8 cellular contexts compared by ENCODE assay signal in the genomic region with DNA sequence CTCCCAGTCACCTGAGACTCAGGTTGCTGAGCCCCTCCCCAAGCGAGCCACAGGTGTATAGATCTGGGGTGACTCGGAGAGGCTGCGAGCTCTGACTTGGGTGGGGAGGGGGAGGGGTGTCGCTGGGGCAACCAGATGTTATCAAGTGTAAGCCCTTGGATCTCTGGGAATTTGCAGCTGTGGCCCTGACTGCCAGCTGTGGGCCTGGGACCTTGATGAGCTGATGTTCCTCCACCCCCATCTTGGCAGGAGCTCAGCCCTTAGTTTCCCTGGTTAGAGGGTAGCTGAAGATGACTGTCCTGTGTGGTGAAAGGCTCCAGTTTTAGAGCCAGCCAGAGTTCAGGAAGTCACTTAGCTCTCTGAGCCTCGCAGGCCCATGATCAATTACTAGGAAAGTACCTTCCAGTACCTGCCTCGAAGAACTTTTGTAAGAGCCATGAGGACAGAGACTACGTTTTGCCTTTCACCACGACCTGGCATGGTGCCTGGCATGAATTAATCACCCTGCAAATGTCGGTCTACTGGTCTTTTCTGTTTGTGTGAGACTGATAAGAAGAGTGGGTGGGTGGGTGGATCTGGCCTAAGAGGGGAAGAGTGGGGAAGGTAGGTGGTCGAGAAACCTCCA. TPM values are rescaled to one million over a fixed set of nuclear protein-coding genes. Genes with fewer than 3 reads are reported as not detected.
DNase-seq lines count a peak whose midpoint lies in the region; TF ChIP-seq lines count a peak whose summit lies in the region.

No MANE protein-coding gene starts in this region.

- dilution Hi-C loops in mammary epithelial cell (cut with HindIII; ENCODE audit: low sequenced_read_pairs): no loop called here

- H3F3A ChIP-seq in neural progenitor cell (ENCODE audit: low read depth): peaks cover 42% of the 10 kb centered on the region

- H3K4me3 ChIP-seq in mammary epithelial cell (replicated peaks in 1 of 3; ENCODE audit: insufficient read depth in 1 of 3, low read depth in 2 of 3, low read length in 3 of 3) (peak overlapping the region in 2 of 3 experiments; percentile 5 to 28), neural progenitor cell (no peak overlapping the region)

- H2AFZ ChIP-seq in mammary epithelial cell (ENCODE audit: low read depth, low read length) (peak overlapping the region; percentile 40), neural progenitor cell (replicated peaks) (no peak overlapping the region)

- H3K9ac ChIP-seq in mammary epithelial cell (ENCODE audit: insufficient read depth, low read length) (peak overlapping the region; percentile 71), neural progenitor cell (no peak overlapping the region)

- 0% methylated on average over 7 of the region's 10 CpGs for WGBS in mammary epithelial cell (ENCODE audit: low coverage, missing lambda C conversion rate)

- TF ChIP-seq CTCF in mammary epithelial cell (conservative IDR thresholded peaks at IDR 0.05 in 1 of 2, IDR thresholded peaks at IDR 0.05 in 1 of 2; ENCODE audit: extremely low read depth in 1 of 2, insufficient read depth in 1 of 2, low read depth in 1 of 2, low read length in 2 of 2) (no peak), neural progenitor cell (IDR thresholded peaks at IDR 0.05) (no peak)

- no peak overlapping the region for H3K4me3 Mint-ChIP-seq in neural progenitor cell

- peak; percentile 65 for DNase-seq in DMS153 (lab: John Stamatoyannopoulos, UW)
- DNase-seq in LHCN-M2 (ENCODE audit: low read depth): peak; percentile 64
- DNase-seq in mammary epithelial cell: peak; percentile 98
- no peak for DNase-seq in neural progenitor cell (ENCODE audit: low spot score)
- no peak for DNase-seq in 8988T
- DNase-seq in effector CD8-positive, alpha-beta T cell (lab: John Stamatoyannopoulos, UW): no peak
- DNase-seq in cerebellar cortex (ENCODE audit: low spot score): no peak
- DNase-seq in CD1c-positive myeloid dendritic cell (ENCODE audit: extremely low spot score): no peak

- peaks cover 11% of the 10 kb centered on the region for H3K36me3 Mint-ChIP-seq in neural progenitor cell

- H3K27ac ChIP-seq in mammary epithelial cell (ENCODE audit: insufficient read depth, low read depth, low read length) (peak overlapping the region; percentile 98), neural progenitor cell (no peak overlapping the region)

- H3K4me1 ChIP-seq in mammary epithelial cell (ENCODE audit: insufficient read depth, low read length) (peaks cover 71% of the 10 kb centered on the region), neural progenitor cell (peaks cover 44% of the 10 kb centered on the region)

- no peaks in the 10 kb centered on the region for H3K9me3 ChIP-seq in mammary epithelial cell (replicated peaks; ENCODE audit: insufficient read depth, low read length)
- no peaks in the 10 kb centered on the region for H3K9me3 ChIP-seq in neural progenitor cell (ENCODE audit: low read depth)

- intact Hi-C loops in mammary epithelial cell (cut with micrococcal nuclease): loop anchor here (2.0 kb wide), 3 partner anchors 27 to 45 kb away; no protein-coding TSS in a partner anchor

- H3K36me3 ChIP-seq in mammary epithelial cell (ENCODE audit: insufficient read depth, low read length): peaks cover 3% of the 10 kb centered on the region
- no peaks in the 10 kb centered on the region for H3K36me3 ChIP-seq in neural progenitor cell

- H3K4me1 Mint-ChIP-seq in neural progenitor cell: peaks cover 60% of the 10 kb centered on the region

- H4K20me1 ChIP-seq in mammary epithelial cell (ENCODE audit: insufficient read depth, low read length): no peaks in the 10 kb centered on the region
- H4K20me1 ChIP-seq in neural progenitor cell (ENCODE audit: low read depth): peaks cover 94% of the 10 kb centered on the region

- in situ Hi-C loops in mammary epithelial cell (cut with MboI; ENCODE audit: low sequenced_read_pairs in 2 of 2): no loop called here

- peaks cover 4% of the 10 kb centered on the region for H3K27me3 Mint-ChIP-seq in neural progenitor cell (ENCODE audit: insufficient read depth, low read depth)

- H3K27me3 ChIP-seq in mammary epithelial cell (ENCODE audit: insufficient read depth, low read length) (no peaks in the 10 kb centered on the region), neural progenitor cell (no peaks in the 10 kb centered on the region)

- H3K79me2 ChIP-seq in mammary epithelial cell (ENCODE audit: insufficient read depth, low read length): peaks cover 68% of the 10 kb centered on the region
- H3K79me2 ChIP-seq in neural progenitor cell (ENCODE audit: low read depth): peaks cover 72% of the 10 kb centered on the region

- H3K4me2 ChIP-seq in mammary epithelial cell (ENCODE audit: insufficient read depth, low read depth, low read length): peak overlapping the region; percentile 69
- H3K4me2 ChIP-seq in neural progenitor cell: no peak overlapping the region

- peak overlapping the region; percentile 82 for H3K27ac Mint-ChIP-seq in neural progenitor cell

- CTCF ChIA-PET in mammary epithelial cell (lab: Charles Lee; ENCODE audit: low non-redundant PET): interaction anchor here (0.5 to 0.6 kb wide), 3 partner anchors 241 to 419 kb away, joined by 4 to 9 read pairs (median 4); no protein-coding TSS in a partner anchor

- no peaks in the 10 kb centered on the region for H3K9me3 Mint-ChIP-seq in neural progenitor cell

- no TSS peak for BruUV-seq in mammary epithelial cell (replicated peaks; lab: Mats Ljungman, UMichigan)

RNA-seq across cellular contexts. Expression of gene YARS1, which starts 55.8 kb away (rescaled TPM):
- total RNA-seq in LHCN-M2 (2014; rRNA removed): 57.8 and 64.5 TPM in 2 replicates
- 62.6 TPM for polyA plus RNA-seq in LHCN-M2 (2012)
- 100 to 1,000 TPM; 165 to 219 TPM for total RNA-seq in mammary epithelial cell
- polyA plus RNA-seq in mammary epithelial cell: 92.6 TPM
- polyA minus RNA-seq in mammary epithelial cell: 346 TPM
- total RNA-seq in neural progenitor cell (ENCODE audit: low replicate concordance): 38.2 and 61.5 TPM in 2 replicates

RNA-seq across cellular contexts. Expression of gene S100PBP, which starts 56.1 kb away (rescaled TPM):
- total RNA-seq in LHCN-M2 (2014; rRNA removed) (33.7 and 41.0 TPM in 2 replicates), mammary epithelial cell (10 to 100 TPM; 31.2 to 41.7 TPM), neural progenitor cell (ENCODE audit: low replicate concordance) (72.9 and 107 TPM in 2 replicates)
- polyA plus RNA-seq in LHCN-M2 (2012): 12.1 TPM
- polyA plus RNA-seq in mammary epithelial cell: 12.4 TPM
- 42.7 TPM for polyA minus RNA-seq in mammary epithelial cell

RNA-seq across cellular contexts. Expression of gene SYNC, which starts 58.8 kb away (rescaled TPM):
- 50.5 and 55.2 TPM in 2 replicates for total RNA-seq in LHCN-M2 (2014; rRNA removed)
- polyA plus RNA-seq in LHCN-M2 (2012): 24.7 TPM
- 10 to 100 TPM in 1 of 2 donors, 1 to 10 TPM in 1; 9.2 to 60.0 TPM for total RNA-seq in mammary epithelial cell
- polyA plus RNA-seq in mammary epithelial cell: 7.6 TPM
- polyA minus RNA-seq in mammary epithelial cell: 7.9 TPM
- total RNA-seq in neural progenitor cell (ENCODE audit: low replicate concordance): not detected in 2 replicates

Comparison
In these comparisons a context has a peak if more than half of its experiments do, and no peak if none do; other contexts are left out.
1. DNase-seq: peak in DMS153 (single experiment), LHCN-M2 (single experiment) and mammary epithelial cell (single experiment); none in neural progenitor cell (single experiment), 8988T (single experiment), effector CD8-positive, alpha-beta T cell (single experiment), cerebellar cortex (single experiment) and CD1c-positive myeloid dendritic cell (single experiment).